15 cellular contexts compared by ENCODE assay signal in genomic region chr3:147391726-147392082, GRCh38. TPM values are rescaled to one million over a fixed set of nuclear protein-coding genes. Genes with fewer than 3 reads are reported as not detected.
DNase-seq lines count a peak whose midpoint lies in the region; ATAC-seq and TF ChIP-seq lines count a peak whose summit lies in the region.
"Had no signal": no experiment of that assay in that cellular context is flagged by ENCODE, and none has a peak within 500 bp of the region (broad histone marks: within the 10 kb centered on the region; RNA-seq: fewer than 3 reads in every experiment).

No MANE protein-coding gene starts in this region.

- no peaks in the 10 kb centered on the region for H3K9me2 ChIP-seq in neural cell (ENCODE audit: insufficient read depth, low read length)

- H2AFZ ChIP-seq in neural cell (ENCODE audit: low read depth, low read length) = peak overlapping the region; percentile 77

- TF ChIP-seq RAD21 in neural cell (conservative IDR thresholded peaks at IDR 0.05) = no peak

- H3K4me1 ChIP-seq in right cardiac atrium (ENCODE audit: control insufficient read depth, insufficient read depth, low read length) = no peaks in the 10 kb centered on the region
- H3K4me1 ChIP-seq in endodermal cell (ENCODE audit: control insufficient read depth, insufficient read depth, low read length) = peaks cover 6% of the 10 kb centered on the region
- H3K4me1 ChIP-seq: foreskin keratinocyte had no signal

- peaks cover 92% of the 10 kb centered on the region for H3K79me2 ChIP-seq in neural cell (replicated peaks; ENCODE audit: insufficient read depth, low read length)

- H3K4me1 Mint-ChIP-seq in endodermal cell = peaks cover 18% of the 10 kb centered on the region

- WGBS in right cardiac atrium = 5% methylated on average over 12 of the region's 12 CpGs
- 2 to 5% methylated on average over 6 to 12 of the region's 12 CpGs for WGBS in endodermal cell (ENCODE audit: insufficient coverage in 1 of 2, insufficient read length in 1 of 2), 2 experiments

- no peaks in the 10 kb centered on the region for H4K20me1 ChIP-seq in neural cell (ENCODE audit: insufficient read depth)

- peaks cover 100% of the 10 kb centered on the region for H3K27me3 Mint-ChIP-seq in endodermal cell (ENCODE audit: insufficient read depth)

- peak overlapping the region; percentile 95 for H3K4me2 ChIP-seq in neural cell (ENCODE audit: low read length)

- no peak overlapping the region for H3K27ac Mint-ChIP-seq in endodermal cell
- H3K27ac Mint-ChIP-seq: CD14-positive monocyte, memory B cell had no signal

- H3K9ac ChIP-seq in endodermal cell (ENCODE audit: extremely low read depth, low read length, poor library complexity, severe bottlenecking) = no peak overlapping the region
- H3K9ac ChIP-seq in neural cell (ENCODE audit: low read length) = peak overlapping the region; percentile 88

- in situ Hi-C loops in GM13977 (cut with MboI; ENCODE audit: low pct_unique_long_range_greater_than_20kb, low sequenced_read_pairs, unreplicated experiment) = no loop called here

- no peak for TF ChIP-seq EP300 in neural cell (conservative IDR thresholded peaks at IDR 0.05; ENCODE audit: poor library complexity, severe bottlenecking)

- H3K4me3 Mint-ChIP-seq in endodermal cell = peak overlapping the region; percentile 64
- H3K4me3 Mint-ChIP-seq: activated T-cell treated with anti-CD3 and anti-CD28 coated beads, Interleukin-2, amount 50 U/mL, for 4 hours; IgD-negative memory B cell; memory B cell had no signal

- peaks cover 11% of the 10 kb centered on the region for H3K27me3 ChIP-seq in right cardiac atrium (ENCODE audit: control insufficient read depth, insufficient read depth)
- peaks cover 100% of the 10 kb centered on the region for H3K27me3 ChIP-seq in endodermal cell (ENCODE audit: control insufficient read depth, insufficient read depth, low read length, poor library complexity, severe bottlenecking)
- H3K27me3 ChIP-seq in neural cell (ENCODE audit: insufficient read depth, low read depth, low read length) = peaks cover 54% of the 10 kb centered on the region

- H3K36me3 ChIP-seq in endodermal cell (ENCODE audit: control insufficient read depth, insufficient read depth, low read length) = no peaks in the 10 kb centered on the region
- H3K36me3 ChIP-seq in neural cell (ENCODE audit: insufficient read depth, low read length) = no peaks in the 10 kb centered on the region

- H3K27ac ChIP-seq in right cardiac atrium (ENCODE audit: low read length) = no peak overlapping the region
- peak overlapping the region; percentile 88 for H3K27ac ChIP-seq in endodermal cell (ENCODE audit: low read depth, low read length)
- H3K27ac ChIP-seq in neural cell (ENCODE audit: low read length) = peak overlapping the region; percentile 83
- H3K27ac ChIP-seq: foreskin keratinocyte had no signal

- intact Hi-C loops in right cardiac atrium (cut with DNase I) = no loop called here
- intact Hi-C loops in left ventricle myocardium superior (cut with micrococcal nuclease) = no loop called here

- DNase-seq in right cardiac atrium (no peak), left ventricle myocardium superior (no peak), endodermal cell (no peak), Ammon's horn (ENCODE audit: low spot score) (no peak), GM13977 (ENCODE audit: low spot score) (no peak), NCI-H510A treated with DMSO at 0.1 percent for 48 hours (lab: John Stamatoyannopoulos, UW) (no peak)
- DNase-seq: activated T-cell treated with anti-CD3 and anti-CD28 coated beads, Interleukin-2, amount 50 U/mL, for 4 hours; central memory CD4-positive, alpha-beta T cell; foreskin keratinocyte had no signal

- no peaks in the 10 kb centered on the region for H3K9me3 ChIP-seq in right cardiac atrium (ENCODE audit: control insufficient read depth, low read length)
- H3K9me3 ChIP-seq in endodermal cell (ENCODE audit: control insufficient read depth, low read length) = no peaks in the 10 kb centered on the region
- H3K9me3 ChIP-seq in neural cell (ENCODE audit: low read length) = peaks cover 7% of the 10 kb centered on the region

- ATAC-seq in right cardiac atrium = no peak
- no peak for ATAC-seq in left ventricle myocardium superior
- ATAC-seq in HG03571 (IDR thresholded peaks at IDR 0.05; ENCODE audit: unreplicated experiment) = no peak
- ATAC-seq: activated T-cell treated with anti-CD3 and anti-CD28 coated beads, Interleukin-2, amount 50 U/mL, for 4 hours; foreskin keratinocyte had no signal

- TF ChIP-seq CTCF in endodermal cell (conservative IDR thresholded peaks at IDR 0.05) (no peak), neural cell (IDR thresholded peaks at IDR 0.05; ENCODE audit: poor library complexity, severe bottlenecking) (no peak), GM13977 (IDR thresholded peaks at IDR 0.05; ENCODE audit: extremely low read depth, insufficient read depth, missing control alignments) (no peak)

- H3K4me3 ChIP-seq in right cardiac atrium (ENCODE audit: low read length) (peak overlapping the region; percentile 66), endodermal cell (ENCODE audit: low read length) (peak overlapping the region; percentile 73), neural cell (ENCODE audit: low read length) (peak overlapping the region; percentile 82)

- no peaks in the 10 kb centered on the region for H3K36me3 Mint-ChIP-seq in endodermal cell (ENCODE audit: low read depth)
- H3K36me3 Mint-ChIP-seq: IgD-negative memory B cell, memory B cell had no signal

- no peaks in the 10 kb centered on the region for H3F3A ChIP-seq in neural cell (ENCODE audit: insufficient read depth, low read length, poor library complexity, severe bottlenecking)

- no peaks in the 10 kb centered on the region for H3K9me3 Mint-ChIP-seq in endodermal cell
- H3K9me3 Mint-ChIP-seq: activated T-cell treated with anti-CD3 and anti-CD28 coated beads, Interleukin-2, amount 50 U/mL, for 4 hours had no signal

TF ChIP-seq in neural cell, 6 proteins besides CTCF, POLR2A, EP300 and RAD21:
- TF ChIP-seq POLR2AphosphoS5 (IDR thresholded peaks at IDR 0.05) (no peak), MXI1 (conservative IDR thresholded peaks at IDR 0.05; ENCODE audit: poor library complexity, severe bottlenecking) (no peak), REST (IDR thresholded peaks at IDR 0.05; ENCODE audit: borderline replicate concordance) (no peak), SMC3 (conservative IDR thresholded peaks at IDR 0.05; ENCODE audit: poor library complexity) (no peak), TAF1 (IDR thresholded peaks at IDR 0.05; ENCODE audit: low read depth) (no peak), EZH2 (IDR thresholded peaks at IDR 0.05; ENCODE audit: borderline replicate concordance, insufficient read depth, low read length, poor library complexity, severe bottlenecking) (no peak)

RNA-seq across cellular contexts. Expression of gene ZIC4, which starts 14.6 kb away (rescaled TPM):
- total RNA-seq in right cardiac atrium (not detected), left ventricle myocardium superior (not detected), endodermal cell (not detected)
- polyA plus RNA-seq in right cardiac atrium (not detected), neural cell (8.1 and 8.6 TPM in 2 replicates)
- polyA plus RNA-seq in endodermal cell (2013, experiment 1 of 2) = 25.3 TPM
- 26.4 TPM for polyA plus RNA-seq in endodermal cell (2013, experiment 2 of 2)
- polyA minus RNA-seq in neural cell = 7.5 and 9.5 TPM in 2 replicates
- total RNA-seq: activated T-cell treated with anti-CD3 and anti-CD28 coated beads, Interleukin-2, amount 50 U/mL, for 4 hours; foreskin keratinocyte; OCI-LY7 had no signal
- polyA plus RNA-seq: CD14-positive monocyte, foreskin keratinocyte, IgD-negative memory B cell had no signal

RNA-seq across cellular contexts. Expression of gene ZIC1, which starts 17.5 kb away (rescaled TPM):
- total RNA-seq in right cardiac atrium = under 1 TPM in 1 of 4 donors, not detected in 3; 0.95 TPM
- not detected for polyA plus RNA-seq in right cardiac atrium
- total RNA-seq in left ventricle myocardium superior = not detected
- total RNA-seq in endodermal cell = not detected
- 178 TPM for polyA plus RNA-seq in endodermal cell (2013, experiment 1 of 2)
- 163 TPM for polyA plus RNA-seq in endodermal cell (2013, experiment 2 of 2)
- 134 and 183 TPM in 2 replicates for polyA plus RNA-seq in neural cell
- 166 and 196 TPM in 2 replicates for polyA minus RNA-seq in neural cell
- total RNA-seq: activated T-cell treated with anti-CD3 and anti-CD28 coated beads, Interleukin-2, amount 50 U/mL, for 4 hours; foreskin keratinocyte; OCI-LY7 had no signal
- polyA plus RNA-seq: CD14-positive monocyte, foreskin keratinocyte, IgD-negative memory B cell had no signal
